1 cellular context compared by ENCODE assay signal in genomic region chr5:117701067-117701466, GRCh38.
TF ChIP-seq lines count a peak whose summit lies in the region.

No MANE protein-coding gene starts in this region.

TF ChIP-seq in GM23338, 12 proteins besides CTCF, POLR2A, EP300 and RAD21 (continued from another document):
- TF ChIP-seq ZNF462 (CRISPR knock-in tag; IDR thresholded peaks at IDR 0.05) (no peak), NANOG (IDR thresholded peaks at IDR 0.05; ENCODE audit: borderline replicate concordance) (no peak), CREB1 (CRISPR knock-in tag; IDR thresholded peaks at IDR 0.05; ENCODE audit: low read depth) (no peak), REST (IDR thresholded peaks at IDR 0.05; ENCODE audit: unreplicated experiment) (no peak)
